In the genomic region with DNA sequence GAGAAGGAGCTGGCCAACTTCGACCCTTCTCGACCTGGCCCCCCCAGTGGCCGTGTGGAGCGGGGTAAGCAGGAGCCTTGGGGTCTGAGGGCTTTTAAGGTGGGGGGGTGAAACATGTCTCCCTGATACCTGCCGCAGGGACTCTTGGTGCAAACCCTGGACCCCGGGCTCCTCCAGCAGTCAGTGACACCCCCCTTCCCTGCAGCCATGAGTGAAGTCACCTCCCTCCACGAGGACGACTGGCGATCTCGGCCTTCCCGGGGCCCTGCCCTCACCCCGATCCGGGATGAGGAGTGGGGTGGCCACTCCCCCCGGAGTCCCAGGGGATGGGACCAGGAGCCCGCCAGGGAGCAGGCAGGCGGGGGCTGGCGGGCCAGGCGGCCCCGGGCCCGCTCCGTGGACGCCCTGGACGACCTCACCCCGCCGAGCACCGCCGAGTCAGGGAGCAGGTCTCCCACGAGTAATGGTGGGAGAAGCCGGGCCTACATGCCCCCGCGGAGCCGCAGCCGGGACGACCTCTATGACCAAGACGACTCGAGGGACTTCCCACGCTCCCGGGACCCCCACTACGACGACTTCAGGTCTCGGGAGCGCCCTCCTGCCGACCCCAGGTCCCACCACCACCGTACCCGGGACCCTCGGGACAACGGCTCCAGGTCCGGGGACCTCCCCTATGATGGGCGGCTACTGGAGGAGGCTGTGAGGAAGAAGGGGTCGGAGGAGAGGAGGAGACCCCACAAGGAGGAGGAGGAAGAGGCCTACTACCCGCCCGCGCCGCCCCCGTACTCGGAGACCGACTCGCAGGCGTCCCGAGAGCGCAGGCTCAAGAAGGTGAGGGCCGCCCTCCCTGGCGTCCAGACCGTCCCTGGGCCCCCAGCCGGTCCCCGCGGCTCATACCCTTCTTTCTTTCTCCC, we compare ENCODE assay signal across 8 cellular contexts. TPM values are rescaled to one million over a fixed set of nuclear protein-coding genes. Genes with fewer than 3 reads are reported as not detected.
DNase-seq lines count a peak whose midpoint lies in the region; ATAC-seq and TF ChIP-seq lines count a peak whose summit lies in the region.

No MANE protein-coding gene starts in this region.

- peaks cover 32% of the 10 kb centered on the region for H3K36me3 Mint-ChIP-seq in activated CD4-positive, alpha-beta T cell treated with anti-CD3 and anti-CD28 coated beads, Interleukin-2, amount 10 ng/mL, durations not matched to agents 7 days and 5 days (ENCODE audit: low read depth)
- peaks cover 16% of the 10 kb centered on the region for H3K36me3 Mint-ChIP-seq in endothelial cell (ENCODE audit: low read depth, unreplicated experiment)

- ATAC-seq in thoracic aorta (ENCODE audit: insufficient number of reproducible peaks, low FRiP score, low read depth) (no peak), GM21825 (IDR thresholded peaks at IDR 0.05; ENCODE audit: unreplicated experiment) (no peak)

- DNase-seq in HuH-7 (ENCODE audit: low spot score) (peak; percentile 40), endothelial cell (ENCODE audit: low spot score) (peak; percentile 24), mucosa of gallbladder (ENCODE audit: low spot score) (peak; percentile 28), thoracic aorta (ENCODE audit: low spot score) (no peak), CD1c-positive myeloid dendritic cell (ENCODE audit: extremely low spot score) (no peak)
- DNase-seq in activated CD4-positive, alpha-beta T cell treated with anti-CD3 and anti-CD28 coated beads, Interleukin-2, amount 10 ng/mL, durations not matched to agents 7 days and 5 days, result peak; percentile 34

- CTCF ChIA-PET in activated CD4-positive, alpha-beta T cell treated with anti-CD3 and anti-CD28 coated beads, Interleukin-2, amount 10 ng/mL, durations not matched to agents 7 days and 5 days (lab: Charles Lee), result interaction anchor here (1.0 to 1.6 kb wide), 3 partner anchors 8 to 342 kb away, joined by 3 read pairs; no protein-coding TSS in a partner anchor

- peaks cover 63 to 72% (median 70%) of the 10 kb centered on the region in 10 experiments for H3K4me1 ChIP-seq in BLaER1 treated with 17β-estradiol and CSF1 and Interleukin-3, amounts not matched to agents 10 nM and 100 nM
- peaks cover 21 to 33% of the 10 kb centered on the region in 2 donors for H3K4me1 ChIP-seq in thoracic aorta (ENCODE audit: control insufficient read depth in 1 of 2, low read depth in 2 of 2)

- peak overlapping the region; percentile 91 to 98 (median 93) for H3K27ac ChIP-seq in BLaER1 treated with 17β-estradiol and CSF1 and Interleukin-3, amounts not matched to agents 10 nM and 100 nM
- H3K27ac ChIP-seq in thoracic aorta, result peak overlapping the region; percentile 87 to 99

- H3K9me3 ChIP-seq in BLaER1 treated with 17β-estradiol and CSF1 and Interleukin-3, amounts not matched to agents 10 nM and 100 nM (replicated peaks in 1 of 11), result no peaks in the 10 kb centered on the region
- no peaks in the 10 kb centered on the region for H3K9me3 ChIP-seq in thoracic aorta

- POLR2A ChIA-PET in activated CD4-positive, alpha-beta T cell treated with anti-CD3 and anti-CD28 coated beads, Interleukin-2, amount 10 ng/mL, durations not matched to agents 7 days and 5 days (lab: Charles Lee), result no interaction called here

- H3K9me3 Mint-ChIP-seq in activated CD4-positive, alpha-beta T cell treated with anti-CD3 and anti-CD28 coated beads, Interleukin-2, amount 10 ng/mL, durations not matched to agents 7 days and 5 days, result no peaks in the 10 kb centered on the region
- no peaks in the 10 kb centered on the region for H3K9me3 Mint-ChIP-seq in endothelial cell (ENCODE audit: unreplicated experiment)

- peak overlapping the region; percentile 96 for H3K27ac Mint-ChIP-seq in activated CD4-positive, alpha-beta T cell treated with anti-CD3 and anti-CD28 coated beads, Interleukin-2, amount 10 ng/mL, durations not matched to agents 7 days and 5 days
- H3K27ac Mint-ChIP-seq in endothelial cell (ENCODE audit: unreplicated experiment), result peak overlapping the region; percentile 48

- H3K27me3 Mint-ChIP-seq in activated CD4-positive, alpha-beta T cell treated with anti-CD3 and anti-CD28 coated beads, Interleukin-2, amount 10 ng/mL, durations not matched to agents 7 days and 5 days, result no peaks in the 10 kb centered on the region
- H3K27me3 Mint-ChIP-seq in endothelial cell (ENCODE audit: unreplicated experiment), result peaks cover 7% of the 10 kb centered on the region

- H3K9ac ChIP-seq in BLaER1 treated with 17β-estradiol and CSF1 and Interleukin-3, amounts not matched to agents 10 nM and 100 nM, result peak overlapping the region; percentile 85 to 98 (median 95)

- H3K36me3 ChIP-seq in BLaER1 treated with 17β-estradiol and CSF1 and Interleukin-3, amounts not matched to agents 10 nM and 100 nM, result peaks cover 17 to 31% (median 21%) of the 10 kb centered on the region in 11 experiments
- peaks cover 15% of the 10 kb centered on the region for H3K36me3 ChIP-seq in thoracic aorta

- peak overlapping the region; percentile 91 to 100 (median 98) for H3K4me2 ChIP-seq in BLaER1 treated with 17β-estradiol and CSF1 and Interleukin-3, amounts not matched to agents 10 nM and 100 nM

- TF ChIP-seq CTCF in endothelial cell (IDR thresholded peaks at IDR 0.05; ENCODE audit: unreplicated experiment) (no peak), thoracic aorta (IDR thresholded peaks at IDR 0.05) (no peak)

- H3K27me3 ChIP-seq in BLaER1 treated with 17β-estradiol and CSF1 and Interleukin-3, amounts not matched to agents 10 nM and 100 nM, result no peaks in the 10 kb centered on the region
- no peaks in the 10 kb centered on the region for H3K27me3 ChIP-seq in thoracic aorta (replicated peaks; ENCODE audit: insufficient read depth)

- peak overlapping the region; percentile 93 for H3K4me3 Mint-ChIP-seq in activated CD4-positive, alpha-beta T cell treated with anti-CD3 and anti-CD28 coated beads, Interleukin-2, amount 10 ng/mL, durations not matched to agents 7 days and 5 days
- H3K4me3 Mint-ChIP-seq in endothelial cell (ENCODE audit: unreplicated experiment), result peak overlapping the region; percentile 94

- peaks cover 0 to 14% (median 0%) of the 10 kb centered on the region in 11 experiments; a peak in 7 of 22 replicates for H4K20me1 ChIP-seq in BLaER1 treated with 17β-estradiol and CSF1 and Interleukin-3, amounts not matched to agents 10 nM and 100 nM

- peak overlapping the region; percentile 76 to 93 (median 83) for H3K4me3 ChIP-seq in BLaER1 treated with 17β-estradiol and CSF1 and Interleukin-3, amounts not matched to agents 10 nM and 100 nM
- H3K4me3 ChIP-seq in thoracic aorta, result peak overlapping the region; percentile 100

- peaks cover 42% of the 10 kb centered on the region for H3K4me1 Mint-ChIP-seq in activated CD4-positive, alpha-beta T cell treated with anti-CD3 and anti-CD28 coated beads, Interleukin-2, amount 10 ng/mL, durations not matched to agents 7 days and 5 days
- H3K4me1 Mint-ChIP-seq in endothelial cell (ENCODE audit: unreplicated experiment), result peaks cover 4% of the 10 kb centered on the region

RNA-seq across cellular contexts. Expression of gene USF2, which starts 1.6 kb away (rescaled TPM):
- 100 to 1,000 TPM; 150 to 162 TPM for total RNA-seq in activated CD4-positive, alpha-beta T cell treated with anti-CD3 and anti-CD28 coated beads, Interleukin-2, amount 10 ng/mL, durations not matched to agents 7 days and 5 days
- 92.2 TPM for total RNA-seq in endothelial cell (ENCODE audit: unreplicated experiment)
- total RNA-seq in mucosa of gallbladder, result 174 TPM
- 100 to 1,000 TPM in 1 of 2 donors, 10 to 100 TPM in 1; 90.4 to 143 TPM for total RNA-seq in thoracic aorta

RNA-seq across cellular contexts. Expression of gene HAMP, which starts 15.2 kb away (rescaled TPM):
- total RNA-seq in activated CD4-positive, alpha-beta T cell treated with anti-CD3 and anti-CD28 coated beads, Interleukin-2, amount 10 ng/mL, durations not matched to agents 7 days and 5 days, result 1 to 10 TPM in 1 of 2 experiments, under 1 TPM in 1; 0.92 to 1.2 TPM
- total RNA-seq in endothelial cell (ENCODE audit: unreplicated experiment), result 0.74 TPM
- total RNA-seq in mucosa of gallbladder, result 1.2 TPM
- under 1 TPM in 1 of 2 donors, not detected in 1; 0.28 TPM for total RNA-seq in thoracic aorta

RNA-seq across cellular contexts. Expression of gene LSR, which starts 18.4 kb away (rescaled TPM):
- total RNA-seq in activated CD4-positive, alpha-beta T cell treated with anti-CD3 and anti-CD28 coated beads, Interleukin-2, amount 10 ng/mL, durations not matched to agents 7 days and 5 days, result 1 to 10 TPM; 3.5 to 3.6 TPM
- total RNA-seq in endothelial cell (ENCODE audit: unreplicated experiment) (35.9 TPM), mucosa of gallbladder (229 TPM), thoracic aorta (1 to 10 TPM; 7.6 to 9.3 TPM)

RNA-seq across cellular contexts. Expression of gene MAG, which starts 24.8 kb away (rescaled TPM):
- not detected for total RNA-seq in activated CD4-positive, alpha-beta T cell treated with anti-CD3 and anti-CD28 coated beads, Interleukin-2, amount 10 ng/mL, durations not matched to agents 7 days and 5 days
- total RNA-seq in endothelial cell (ENCODE audit: unreplicated experiment) (not detected), mucosa of gallbladder (not detected), thoracic aorta (1 to 10 TPM in 1 of 2 donors, not detected in 1; 2.8 TPM)

RNA-seq across cellular contexts. Expression of gene FAM187B, which starts 38.6 kb away (rescaled TPM):
- total RNA-seq in activated CD4-positive, alpha-beta T cell treated with anti-CD3 and anti-CD28 coated beads, Interleukin-2, amount 10 ng/mL, durations not matched to agents 7 days and 5 days, result not detected
- total RNA-seq in endothelial cell (ENCODE audit: unreplicated experiment) (not detected), mucosa of gallbladder (not detected), thoracic aorta (not detected)

Comparison
In these comparisons a context has a peak if more than half of its experiments do, and no peak if none do; other contexts are left out.
1. DNase-seq: peak in HuH-7 (single experiment), activated CD4-positive, alpha-beta T cell treated with anti-CD3 and anti-CD28 coated beads, Interleukin-2, amount 10 ng/mL, durations not matched to agents 7 days and 5 days (single experiment), endothelial cell (single experiment) and mucosa of gallbladder (single experiment); none in thoracic aorta (single experiment) and CD1c-positive myeloid dendritic cell (single experiment).